Comparison of ENCODE assay signal across 26 cellular contexts in the genomic region with DNA sequence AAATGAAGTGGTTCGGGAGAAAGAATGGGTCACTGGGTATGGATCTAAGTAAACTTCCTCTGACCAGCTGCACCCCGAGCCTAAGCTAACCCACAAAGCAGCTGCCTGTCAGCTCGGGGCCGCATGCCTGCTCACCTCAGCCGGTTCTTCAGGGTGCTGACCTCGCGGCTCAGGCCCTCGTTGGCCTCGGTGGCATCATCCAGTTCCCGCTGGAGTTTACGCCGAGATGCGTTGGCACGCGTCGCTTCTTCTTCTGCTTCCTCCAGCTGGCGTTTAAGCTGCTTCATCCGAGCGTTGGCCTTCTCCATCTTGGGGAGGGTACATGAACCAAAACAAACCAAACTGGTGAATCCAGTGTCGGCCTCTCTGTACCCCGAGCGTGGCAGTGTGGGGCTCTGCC.
"Had no signal": no experiment of that assay in that cellular context is flagged by ENCODE, and none has a peak within 500 bp of the region (broad histone marks: within the 10 kb centered on the region; RNA-seq: fewer than 3 reads in every experiment).

No MANE protein-coding gene starts in this region.

- ATAC-seq: activated CD4-positive, CD25-positive, alpha-beta regulatory T cell treated with anti-CD3 and anti-CD28 coated beads, Interleukin-2, amount 50 U/mL, for 24 hours; activated CD8-positive, alpha-beta T cell treated with anti-CD3 and anti-CD28 coated beads for 36 hours; activated T-helper 17 cell treated with anti-CD3 and anti-CD28 coated beads, Interleukin-2, amount 50 U/mL, for 72 hours; SK-N-SH treated with all-trans-retinoic acid at 6 μM for 48 hours had no signal

- DNase-seq: activated CD4-positive, alpha-beta T cell treated with anti-CD3 and anti-CD28 coated beads for 4 hours; activated CD8-positive, alpha-beta T cell treated with anti-CD3 and anti-CD28 coated beads for 36 hours; activated gamma-delta T cell; activated naive CD4-positive, alpha-beta T cell treated with anti-CD3 and anti-CD28 coated beads for 36 hours; activated naive CD8-positive, alpha-beta T cell treated with anti-CD3 and anti-CD28 coated beads for 36 hours; activated T-cell treated with anti-CD3 and anti-CD28 coated beads for 4 hours; activated T-cell treated with anti-CD3 and anti-CD28 coated beads, Interleukin-2, amount 50 U/mL, for 48 hours; brain microvascular endothelial cell; MG63; MV-4-11; NCI-H1092 treated with DMSO at 0.1 percent for 48 hours; NCI-H1436 treated with DMSO at 0.1 percent for 48 hours; NCI-H187; NCI-H2081; NCI-H446; NCI-H524; SHP77; SW 1271 had no signal

- H3K9ac ChIP-seq: KMS-11 had no signal

- H3K4me3 ChIP-seq: cardiac muscle cell, MG63, Peyer's patch, SJSA1 had no signal

- H3K27me3 ChIP-seq: brain microvascular endothelial cell, cardiac muscle cell, MG63, Peyer's patch, SJSA1 had no signal

- H3K27ac ChIP-seq: brain microvascular endothelial cell, cardiac muscle cell, KMS-11, Peyer's patch, RWPE1, SJSA1 had no signal

- H3K4me2 ChIP-seq: KMS-11 had no signal

- H3K4me1 ChIP-seq: SJSA1 had no signal

- H3K9me3 ChIP-seq: MG63, Peyer's patch, SJSA1 had no signal
